In the genomic region with DNA sequence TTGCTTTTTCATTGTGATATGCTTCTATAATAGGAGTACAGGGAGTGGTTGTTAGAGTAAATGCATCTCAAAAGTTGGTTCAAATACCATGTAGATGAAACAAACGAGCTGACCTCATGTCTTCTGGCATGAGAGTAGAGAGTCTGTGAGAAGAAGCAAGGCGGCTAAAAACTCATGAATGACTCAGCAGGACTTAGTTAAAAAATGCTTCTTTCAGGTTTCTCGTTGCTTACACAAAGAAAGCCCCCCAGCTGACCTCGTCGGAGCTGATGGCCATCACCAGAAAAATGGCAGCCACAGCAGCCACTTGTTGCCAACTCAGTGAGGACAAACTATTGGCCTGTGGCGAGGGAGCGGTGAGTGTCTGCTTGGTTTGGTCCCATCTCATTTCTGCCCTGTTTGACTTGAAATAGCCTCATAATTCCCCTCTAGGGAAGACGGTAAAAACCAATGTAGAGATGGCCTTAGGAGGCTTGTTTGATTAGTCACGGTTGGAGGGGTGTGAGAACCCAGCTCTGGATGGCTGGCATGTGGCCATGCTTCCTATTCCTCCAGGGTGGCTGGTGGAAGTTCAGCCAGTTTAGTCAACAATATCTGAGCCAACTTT, we compare ENCODE assay signal across 12 cellular contexts. TPM values are rescaled to one million over a fixed set of nuclear protein-coding genes. Genes with fewer than 3 reads are reported as not detected.
DNase-seq lines count a peak whose midpoint lies in the region; ATAC-seq and TF ChIP-seq lines count a peak whose summit lies in the region.
"Had no signal": no experiment of that assay in that cellular context is flagged by ENCODE, and none has a peak within 500 bp of the region (broad histone marks: within the 10 kb centered on the region; RNA-seq: fewer than 3 reads in every experiment).

No MANE protein-coding gene starts in this region.

- peaks cover 0 to 6% (median 0%) of the 10 kb centered on the region in 3 donors for H3K27me3 Mint-ChIP-seq in CD14-positive monocyte (ENCODE audit: low read depth in 3 of 3)

- H3K9me3 ChIP-seq in A673 (ENCODE audit: low read depth, low read length, poor library complexity, severe bottlenecking) (no peaks in the 10 kb centered on the region), HUES6 (ENCODE audit: control insufficient read depth, insufficient read depth, low read depth, low read length) (no peaks in the 10 kb centered on the region), SJCRH30 (replicated peaks) (no peaks in the 10 kb centered on the region)

- H3K36me3 ChIP-seq in A673 (ENCODE audit: insufficient read depth, low read length, poor library complexity, severe bottlenecking) (no peaks in the 10 kb centered on the region), HUES6 (ENCODE audit: control insufficient read depth, insufficient read depth, low read length) (no peaks in the 10 kb centered on the region), SJCRH30 (no peaks in the 10 kb centered on the region)

- TF ChIP-seq CTCF in A673 (conservative IDR thresholded peaks at IDR 0.05; ENCODE audit: low read depth, low read length) (no peak), CD14-positive monocyte (IDR thresholded peaks at IDR 0.05) (no peak)

- H3K36me3 Mint-ChIP-seq in CD14-positive monocyte, result no peaks in the 10 kb centered on the region
- H3K36me3 Mint-ChIP-seq: CD4-positive, alpha-beta memory T cell; natural killer cell had no signal

- CTCF ChIA-PET in A673 (lab: Charles Lee), result no interaction called here

- H3K4me3 ChIP-seq in A673 (ENCODE audit: low read depth, low read length, poor library complexity, severe bottlenecking), result no peak overlapping the region
- 0 out of 2 replicates have a peak overlapping the region, but pooled peaks have one; percentile 6 for H3K4me3 ChIP-seq in HUES6 (ENCODE audit: low read depth, low read length)
- peak overlapping the region; percentile 49 for H3K4me3 ChIP-seq in SJCRH30

- no TSS peak for BruUV-seq in A673 (replicated peaks; lab: Mats Ljungman, UMichigan)

- H3K9me3 Mint-ChIP-seq in CD14-positive monocyte, result no peaks in the 10 kb centered on the region
- H3K9me3 Mint-ChIP-seq: CD4-positive, alpha-beta memory T cell had no signal

- H3K4me3 Mint-ChIP-seq in CD14-positive monocyte, result no peak overlapping the region
- H3K4me3 Mint-ChIP-seq: CD4-positive, alpha-beta memory T cell; natural killer cell had no signal

- H3K9ac ChIP-seq in HUES6 (ENCODE audit: low read length), result peak overlapping the region; percentile 20

- intact Hi-C loops in A673 (cut with micrococcal nuclease; ENCODE audit: unreplicated experiment), result no loop called here
- intact Hi-C loops in left cardiac atrium (cut with DNase I), result no loop called here
- intact Hi-C loops in CD14-positive monocyte (cut with micrococcal nuclease), result no loop called here

- H3K27me3 ChIP-seq in A673 (replicated peaks; ENCODE audit: insufficient read depth, low read depth, low read length, poor library complexity) (no peaks in the 10 kb centered on the region), HUES6 (ENCODE audit: control insufficient read depth, insufficient read depth, low read length) (no peaks in the 10 kb centered on the region), SJCRH30 (no peaks in the 10 kb centered on the region)

- peaks cover 14% of the 10 kb centered on the region for H3K4me1 ChIP-seq in A673 (ENCODE audit: insufficient read depth, low read length, poor library complexity, severe bottlenecking)
- peaks cover 40% of the 10 kb centered on the region for H3K4me1 ChIP-seq in HUES6 (ENCODE audit: control insufficient read depth, insufficient read depth, low read length)
- H3K4me1 ChIP-seq in SJCRH30, result peaks cover 52% of the 10 kb centered on the region

- DNase-seq in A673 (ENCODE audit: low spot score), result peak; percentile 14
- DNase-seq in SJCRH30, result peak; percentile 96 to 99
- DNase-seq in left cardiac atrium, result peak; percentile 42
- DNase-seq in NOMO-1 (lab: John Stamatoyannopoulos, UW; ENCODE audit: unreplicated experiment in 2 of 2), result no peak
- DNase-seq in CD14-positive monocyte (ENCODE audit: low spot score), result no peak
- DNase-seq in NOMO-1 treated with dmso at 0.1 percent for 144 hours (lab: John Stamatoyannopoulos, UW; ENCODE audit: unreplicated experiment), result no peak
- DNase-seq: CD4-positive, alpha-beta memory T cell; natural killer cell had no signal

- POLR2A ChIA-PET in A673 (lab: Charles Lee; ENCODE audit: low non-redundant PET), result no interaction called here

- ATAC-seq in left cardiac atrium, result peak in 1 of 2 donors; percentile 93
- ATAC-seq in GM19023 (IDR thresholded peaks at IDR 0.05; ENCODE audit: unreplicated experiment), result no peak
- ATAC-seq: HCT116, natural killer cell had no signal

- H3K4me1 Mint-ChIP-seq in CD14-positive monocyte, result no peaks in the 10 kb centered on the region
- H3K4me1 Mint-ChIP-seq: CD4-positive, alpha-beta memory T cell; natural killer cell had no signal

- H3K27ac Mint-ChIP-seq in CD14-positive monocyte, result no peak overlapping the region
- H3K27ac Mint-ChIP-seq: CD4-positive, alpha-beta memory T cell; natural killer cell had no signal

- H3K27ac ChIP-seq in A673 (ENCODE audit: low read depth, low read length, poor library complexity, severe bottlenecking) (no peak overlapping the region), HUES6 (ENCODE audit: low read depth, low read length) (0 out of 2 replicates have a peak overlapping the region, but pooled peaks have one; percentile 11), SJCRH30 (peak overlapping the region; percentile 99)

RNA-seq across cellular contexts. Expression of a gene that starts 14.5 kb away (rescaled TPM):
- not detected in 2 replicates for total RNA-seq in A673 (2021)
- total RNA-seq in SJCRH30 (2014; rRNA removed; shearing (Covaris generic)), result 12.7 and 13.3 TPM in 2 replicates
- not detected for total RNA-seq in left cardiac atrium
- polyA plus RNA-seq in CD14-positive monocyte, result not detected
- total RNA-seq: CD4-positive, alpha-beta memory T cell; natural killer cell had no signal
- polyA plus RNA-seq: adipose tissue; CD4-positive, alpha-beta memory T cell had no signal

RNA-seq across cellular contexts. Expression of a gene that starts 31.0 kb away (rescaled TPM):
- 0.15 TPM in 1 of 2 replicates, not detected in the other for total RNA-seq in A673 (2021)
- total RNA-seq in SJCRH30 (2014; rRNA removed; shearing (Covaris generic)), result not detected in 2 replicates
- total RNA-seq in left cardiac atrium, result not detected
- polyA plus RNA-seq in CD14-positive monocyte, result not detected
- total RNA-seq: CD4-positive, alpha-beta memory T cell; natural killer cell had no signal
- polyA plus RNA-seq: adipose tissue; CD4-positive, alpha-beta memory T cell had no signal

RNA-seq across cellular contexts. Expression of a gene that starts 46.4 kb away (rescaled TPM):
- total RNA-seq in A673 (2021) (not detected in 2 replicates), left cardiac atrium (1 to 10 TPM; 1.5 to 2.2 TPM)
- not detected in 2 replicates for total RNA-seq in SJCRH30 (2014; rRNA removed; shearing (Covaris generic))
- not detected for polyA plus RNA-seq in CD14-positive monocyte
- total RNA-seq: CD4-positive, alpha-beta memory T cell; natural killer cell had no signal
- polyA plus RNA-seq: CD4-positive, alpha-beta memory T cell had no signal

Comparison
In these comparisons a context has a peak if more than half of its experiments do, and no peak if none do; other contexts are left out.
1. DNase-seq: peak in A673 (single experiment), SJCRH30 (2 of 2) and left cardiac atrium (single experiment); none in NOMO-1 (0 of 2), CD14-positive monocyte (single experiment) and NOMO-1 treated with dmso at 0.1 percent for 144 hours (single experiment).
2. RNA of a gene that starts 14.5 kb away (total RNA-seq): 12.7 to 13.3 TPM in SJCRH30; not detected in A673 and not detected in left cardiac atrium; every median in the first group is over 10 times any median in the second.